ENCODE assay signal across 10 cellular contexts in the genomic region with DNA sequence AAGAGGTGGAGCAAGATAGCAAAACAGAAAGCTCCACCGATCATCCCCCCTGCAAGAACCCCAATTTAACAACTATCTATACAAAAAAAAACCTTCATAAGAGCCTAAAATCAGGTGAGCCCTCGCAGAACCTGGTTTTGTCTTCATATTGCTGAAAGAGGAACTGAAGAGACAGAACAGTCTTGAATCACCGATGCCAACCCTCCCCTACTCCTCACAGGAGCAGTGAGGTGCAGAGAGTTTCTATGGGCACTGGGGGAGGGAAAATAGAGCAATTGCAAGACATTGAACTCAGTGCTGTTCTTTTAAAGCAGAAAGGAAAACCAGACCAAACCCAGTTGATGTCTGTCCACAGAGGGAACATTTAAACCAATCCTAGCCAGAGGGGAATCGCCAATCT.
"Had no signal": no experiment of that assay in that cellular context is flagged by ENCODE, and none has a peak within 500 bp of the region (broad histone marks: within the 10 kb centered on the region; RNA-seq: fewer than 3 reads in every experiment).

No MANE protein-coding gene starts in this region.

- H3K9ac ChIP-seq: GM23248 had no signal

- FAIRE-seq: HTR-8/SVneo, K562 had no signal

- DNase-seq: GM23248, GOT3, H7, HFFc6, IMR-90, KG1 had no signal

- H3K27ac ChIP-seq: GM23248 had no signal

- H3K4me1 ChIP-seq: HAP-1 had no signal

- H3K36me3 ChIP-seq: HAP-1 had no signal

- H2AFZ ChIP-seq: GM23248 had no signal

- H3K9me3 ChIP-seq: HAP-1 had no signal

- H3K4me3 ChIP-seq: GM23248, HAP-1, K562 had no signal

- H3K4me3 Mint-ChIP-seq: HFFc6 had no signal

- H3K9me3 Mint-ChIP-seq: HFFc6 had no signal

- ATAC-seq: HCT116, K562 had no signal
